ENCODE assay signal across 9 cellular contexts in genomic region chr1:9852410-9853301, GRCh38. TPM values are rescaled to one million over a fixed set of nuclear protein-coding genes. Genes with fewer than 3 reads are reported as not detected.
A peak's percentile ranks its signal among the peaks of the same experiment; 100 is the strongest.
DNase-seq lines count a peak whose midpoint lies in the region; ATAC-seq and TF ChIP-seq lines count a peak whose summit lies in the region.
"Had no signal": no experiment of that assay in that cellular context is flagged by ENCODE, and none has a peak within 500 bp of the region (broad histone marks: within the 10 kb centered on the region; RNA-seq: fewer than 3 reads in every experiment).

No MANE protein-coding gene starts in this region.

- intact Hi-C loops in IMR-90 (cut with micrococcal nuclease): no loop called here

- POLR2A ChIA-PET in IMR-90 (lab: Charles Lee; ENCODE audit: unreplicated experiment): no interaction called here

- H2BK5ac ChIP-seq in IMR-90 (ENCODE audit: low read depth, low read length, poor library complexity, severe bottlenecking): no peak overlapping the region

- H3K4me3 Mint-ChIP-seq in activated T-cell treated with anti-CD3 and anti-CD28 coated beads, Interleukin-2, amount 50 U/mL, for 24 hours: no peak overlapping the region

- H3K9me3 Mint-ChIP-seq in activated T-cell treated with anti-CD3 and anti-CD28 coated beads, Interleukin-2, amount 50 U/mL, for 24 hours: peaks cover 4% of the 10 kb centered on the region

- peak overlapping the region; percentile 14; the same call in 1 of the 2 replicates for H2AK5ac ChIP-seq in IMR-90 (ENCODE audit: low read depth, low read length)

- H3K4me1 Mint-ChIP-seq in activated T-cell treated with anti-CD3 and anti-CD28 coated beads, Interleukin-2, amount 50 U/mL, for 24 hours (ENCODE audit: low read depth): peaks cover 10% of the 10 kb centered on the region

- H4K91ac ChIP-seq in IMR-90 (ENCODE audit: insufficient read depth, low read depth, low read length): no peak overlapping the region

- no peak overlapping the region for H3K9ac ChIP-seq in IMR-90 (ENCODE audit: low read depth, low read length)

- no peak overlapping the region for H3K4me3 ChIP-seq in IMR-90 (ENCODE audit: insufficient read depth, low read depth, low read length)

- WGBS in IMR-90 (ENCODE audit: extremely low coverage in 2 of 2, insufficient read length in 1 of 2), 2 experiments: 95% methylated on average over 4 of the region's 12 CpGs; no CpG with 5 or more reads in 1 of the 2 experiments

- no peaks in the 10 kb centered on the region for H4K20me1 ChIP-seq in IMR-90 (ENCODE audit: insufficient read depth, low read length)

- H3K4me1 ChIP-seq in IMR-90 (ENCODE audit: control insufficient read depth, insufficient read depth, low read length): no peaks in the 10 kb centered on the region; the same call in 1 of the 2 replicates

- H3K56ac ChIP-seq in IMR-90 (ENCODE audit: extremely low read depth, insufficient read depth, low read length): no peak overlapping the region

- no peak overlapping the region for H3K18ac ChIP-seq in IMR-90 (ENCODE audit: low read depth, low read length)

- H3K4ac ChIP-seq in IMR-90 (ENCODE audit: low read depth, low read length): no peak overlapping the region

- H3K9me1 ChIP-seq in IMR-90 (ENCODE audit: insufficient read depth, low read length): no peaks in the 10 kb centered on the region

- no peaks in the 10 kb centered on the region for H3K27me3 Mint-ChIP-seq in activated T-cell treated with anti-CD3 and anti-CD28 coated beads, Interleukin-2, amount 50 U/mL, for 24 hours

- BruUV-seq in IMR-90 (replicated peaks; lab: Mats Ljungman, UMichigan): no TSS peak

- peaks cover 9% of the 10 kb centered on the region for H3K36me3 Mint-ChIP-seq in activated T-cell treated with anti-CD3 and anti-CD28 coated beads, Interleukin-2, amount 50 U/mL, for 24 hours (ENCODE audit: low read depth)

- in situ Hi-C loops in IMR-90 (cut with MboI; ENCODE audit: low sequenced_read_pairs): no loop called here

- H2BK20ac ChIP-seq in IMR-90 (ENCODE audit: low read depth, low read length): no peak overlapping the region

- ATAC-seq in IMR-90 (ENCODE audit: low read depth): peak; percentile 72
- ATAC-seq in GM19023 (IDR thresholded peaks at IDR 0.05; ENCODE audit: unreplicated experiment): no peak
- ATAC-seq in HG03196 (IDR thresholded peaks at IDR 0.05; ENCODE audit: unreplicated experiment): no peak

- peaks cover 4% of the 10 kb centered on the region for H3K36me3 ChIP-seq in IMR-90 (ENCODE audit: control insufficient read depth, insufficient read depth, low read length)

- no peak overlapping the region for H4K8ac ChIP-seq in IMR-90 (ENCODE audit: low read depth in 2 of 2, low read length in 2 of 2)

- no peaks in the 10 kb centered on the region; a peak in 1 of 4 replicates for H3K79me1 ChIP-seq in IMR-90 (ENCODE audit: low read depth in 1 of 2, low read length in 2 of 2)

- no peak overlapping the region for H4K5ac ChIP-seq in IMR-90 (ENCODE audit: low read depth, low read length)

- dilution Hi-C loops in IMR-90 (cut with HindIII; ENCODE audit: low sequenced_read_pairs, unreplicated experiment): no loop called here

- no peak for TF ChIP-seq CTCF in IMR-90 (conservative IDR thresholded peaks at IDR 0.05; ENCODE audit: low read depth, low read length)

- CTCF ChIA-PET in IMR-90 (lab: Yijun Ruan, JAX): interaction anchor here (0.6 kb wide), 1 partner anchor 191 kb away, joined by 6 read pairs; no protein-coding TSS in a partner anchor

- no peak overlapping the region for H3K23ac ChIP-seq in IMR-90 (ENCODE audit: low read depth, low read length)

- no peak for TF ChIP-seq RAD21 in IMR-90 (IDR thresholded peaks at IDR 0.05; ENCODE audit: low read length)

- DNase-seq in AG20443 (ENCODE audit: low spot score) (peak; percentile 80), IMR-90 (peak; percentile 59), astrocyte of the hippocampus (ENCODE audit: low read depth, low spot score) (peak; percentile 90), inferior parietal cortex (ENCODE audit: extremely low spot score) (peak; percentile 87), GOT3 (lab: John Stamatoyannopoulos, UW) (no peak)
- DNase-seq in activated T-cell treated with anti-CD3 and anti-CD28 coated beads, Interleukin-2, amount 50 U/mL, for 24 hours: no peak
- DNase-seq: GDM1 had no signal

- no peaks in the 10 kb centered on the region for H3K27me3 ChIP-seq in IMR-90 (ENCODE audit: control insufficient read depth, insufficient read depth, low read length)

- no peak overlapping the region for H3K27ac ChIP-seq in IMR-90 (ENCODE audit: insufficient read depth, low read length)

- H3K14ac ChIP-seq in IMR-90 (replicated peaks; ENCODE audit: low read depth, low read length): no peak overlapping the region

- no peak overlapping the region for H2AK9ac ChIP-seq in IMR-90 (replicated peaks; ENCODE audit: low read depth, low read length, poor library complexity)

- H3K4me2 ChIP-seq in IMR-90 (ENCODE audit: low read depth, low read length): no peak overlapping the region

- no peak for TF ChIP-seq POLR2A in IMR-90 (IDR thresholded peaks at IDR 0.05; ENCODE audit: low read depth, low read length)

- no peak overlapping the region for H2BK120ac ChIP-seq in IMR-90 (ENCODE audit: low read depth, low read length)

- H2AFZ ChIP-seq in IMR-90 (replicated peaks; ENCODE audit: low read length, poor library complexity): no peak overlapping the region

- no peak overlapping the region for H2BK15ac ChIP-seq in IMR-90 (ENCODE audit: low read depth, low read length)

- H3K27ac Mint-ChIP-seq in activated T-cell treated with anti-CD3 and anti-CD28 coated beads, Interleukin-2, amount 50 U/mL, for 24 hours: no peak overlapping the region

- no peaks in the 10 kb centered on the region for H3K9me3 ChIP-seq in IMR-90 (ENCODE audit: control insufficient read depth, insufficient read depth, low read length)

TF ChIP-seq in IMR-90, 13 proteins besides CTCF, POLR2A, EP300 and RAD21:
- TF ChIP-seq FOS (IDR thresholded peaks at IDR 0.05; ENCODE audit: low read depth, low read length) (no peak), CEBPB (IDR thresholded peaks at IDR 0.05; ENCODE audit: low read depth, low read length) (peak; percentile 81)

RNA-seq across cellular contexts. Expression of gene CLSTN1, which starts 28.9 kb away (rescaled TPM):
- 30.1 and 31.9 TPM in 2 replicates for total RNA-seq in IMR-90 (2012; rRNA removed)
- 55.0 and 72.2 TPM in 2 replicates for polyA plus RNA-seq in IMR-90 (2012; rRNA removed)
- polyA plus RNA-seq in IMR-90 (2012; cell fraction: cytosol; rRNA removed): 61.7 and 74.8 TPM in 2 replicates
- 63.4 and 67.9 TPM in 2 replicates for polyA plus RNA-seq in IMR-90 (2012; cell fraction: nucleus; rRNA removed; ENCODE audit: low replicate concordance)

RNA-seq across cellular contexts. Expression of gene CTNNBIP1, which starts 57.4 kb away (rescaled TPM):
- total RNA-seq in IMR-90 (2012; rRNA removed): 24.7 and 41.9 TPM in 2 replicates
- 28.4 and 28.5 TPM in 2 replicates for polyA plus RNA-seq in IMR-90 (2012; rRNA removed)
- polyA plus RNA-seq in IMR-90 (2012; cell fraction: cytosol; rRNA removed): 11.9 and 21.4 TPM in 2 replicates
- polyA plus RNA-seq in IMR-90 (2012; cell fraction: nucleus; rRNA removed; ENCODE audit: low replicate concordance): 15.7 and 18.8 TPM in 2 replicates

Comparison
In these comparisons a context has a peak if more than half of its experiments do, and no peak if none do; other contexts are left out.
1. DNase-seq: peak in AG20443 (single experiment), IMR-90 (single experiment), astrocyte of the hippocampus (single experiment) and inferior parietal cortex (single experiment); none in GOT3 (single experiment) and activated T-cell treated with anti-CD3 and anti-CD28 coated beads, Interleukin-2, amount 50 U/mL, for 24 hours (single experiment).